In the genomic region with DNA sequence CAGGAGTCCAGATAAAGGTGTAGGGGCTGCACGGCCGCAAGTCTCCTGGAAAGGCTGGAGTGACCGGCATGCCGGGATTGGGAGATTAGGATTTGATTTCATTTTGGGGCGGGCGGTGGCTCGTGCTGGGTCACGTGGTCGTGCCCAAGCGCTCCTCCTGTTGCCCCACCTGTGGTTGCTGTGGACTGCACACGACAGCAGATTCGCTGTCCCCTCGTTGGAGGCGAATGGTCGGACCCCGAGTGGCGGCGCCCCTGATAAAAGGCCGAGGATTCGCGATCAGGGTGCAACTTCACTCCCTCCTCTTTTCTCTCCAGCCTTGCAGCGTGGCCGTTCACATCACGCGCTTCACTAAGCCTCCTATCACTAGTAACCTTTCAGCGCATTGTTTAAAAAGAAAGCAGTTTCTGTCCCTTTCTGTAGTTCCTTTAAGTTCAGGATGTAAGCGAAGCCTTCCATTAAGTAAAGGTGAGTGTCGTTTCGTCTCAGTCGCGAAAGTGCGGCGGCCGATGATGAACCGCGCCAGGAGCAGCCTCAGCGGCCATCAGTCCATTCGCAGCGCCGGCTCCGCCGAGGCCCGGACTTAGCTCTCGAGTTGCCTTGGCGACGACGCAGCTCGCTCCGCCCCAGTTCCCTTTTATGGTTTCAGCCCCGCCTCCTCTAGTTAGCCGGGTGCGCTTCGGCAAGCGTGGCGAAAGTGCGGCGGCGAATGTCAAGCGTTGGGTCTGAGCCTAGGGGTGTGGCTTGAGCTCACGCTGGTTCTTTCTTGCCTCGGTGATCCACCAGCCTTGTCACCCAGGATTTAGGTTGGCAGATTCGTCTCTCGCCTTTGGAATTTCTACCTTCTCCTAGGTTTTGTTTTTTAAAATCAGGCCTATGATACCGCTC, we compare ENCODE assay signal across 8 cellular contexts. TPM values are rescaled to one million over a fixed set of nuclear protein-coding genes. Genes with fewer than 3 reads are reported as not detected.
DNase-seq lines count a peak whose midpoint lies in the region; ATAC-seq, FAIRE-seq and TF ChIP-seq lines count a peak whose summit lies in the region.

No MANE protein-coding gene starts in this region.

- H3K4me3 ChIP-seq in spleen = peak overlapping the region; percentile 75 to 100 (median 90)

- ATAC-seq in GM18511 (IDR thresholded peaks at IDR 0.05; ENCODE audit: unreplicated experiment) = peak; percentile 69
- peak; percentile 49 for ATAC-seq in HG02973 (IDR thresholded peaks at IDR 0.05; ENCODE audit: unreplicated experiment)
- no peak for ATAC-seq in HG03025 (IDR thresholded peaks at IDR 0.05; ENCODE audit: low FRiP score, unreplicated experiment)

- peaks cover 21 to 93% (median 57%) of the 10 kb centered on the region in 6 donors for H3K4me1 ChIP-seq in spleen

- intact Hi-C loops in spleen (cut with DNase I; ENCODE audit: low total_unique reads) = no loop called here

- 24 to 32% (median 26%) methylated on average over 63 to 64 of the region's 64 CpGs for WGBS in spleen, 5 donors

- no peaks in the 10 kb centered on the region for H3K27me3 ChIP-seq in spleen (replicated peaks in 1 of 7)

- peak in 3 of 11 experiments; percentile 16 to 37 (median 21) for TF ChIP-seq CTCF in spleen (IDR thresholded peaks at IDR 0.05 in 8 of 11, conservative IDR thresholded peaks at IDR 0.05 in 3 of 11)

- FAIRE-seq in islet of Langerhans (lab: Jason Lieb, UNC) = peak; percentile 98

- H3K36me3 ChIP-seq in spleen = peaks cover 0 to 45% (median 10%) of the 10 kb centered on the region in 6 donors

- TF ChIP-seq POLR2A in spleen (IDR thresholded peaks at IDR 0.05) = no peak

- DNase-seq in NCI-H2171 treated with DMSO at 0.1 percent for 48 hours (lab: John Stamatoyannopoulos, UW) (peak; percentile 98), cerebellar nuclear complex (lab: John Stamatoyannopoulos, UW) (peak; percentile 88 to 95), spleen (peak; percentile 99)
- DNase-seq in activated CD4-positive, CD25-positive, alpha-beta regulatory T cell treated with anti-CD3 and anti-CD28 coated beads, Interleukin-2, amount 50 U/mL, for 72 hours = peak; percentile 99

- H3K9me3 ChIP-seq in spleen = no peaks in the 10 kb centered on the region

- peak overlapping the region; percentile 85 to 92 (median 88) for H3K27ac ChIP-seq in spleen

RNA-seq across cellular contexts. Expression of a gene that starts 1.7 kb away (rescaled TPM):
- total RNA-seq in spleen = 10 to 100 TPM; 16.2 to 27.1 (median 19.6) TPM
- polyA plus RNA-seq in spleen = 10 to 100 TPM; 14.3 to 36.7 (median 20.3) TPM

RNA-seq across cellular contexts. Expression of a gene that starts 12.2 kb away (rescaled TPM):
- total RNA-seq in spleen = 10 to 100 TPM; 19.6 to 33.4 (median 23.1) TPM
- polyA plus RNA-seq in spleen = 10 to 100 TPM; 43.6 to 51.1 (median 49.7) TPM

RNA-seq across cellular contexts. Expression of a gene that starts 15.0 kb away (rescaled TPM):
- 1 to 10 TPM; 3.9 to 7.5 (median 6.4) TPM for total RNA-seq in spleen
- 10 to 100 TPM in 1 of 3 donors, 1 to 10 TPM in 2; 7.3 to 11.9 (median 8.8) TPM for polyA plus RNA-seq in spleen

RNA-seq across cellular contexts. Expression of a gene that starts 52.4 kb away (rescaled TPM):
- 100 to 1,000 TPM in 6 of 7 donors, 10 to 100 TPM in 1; 97.6 to 153 (median 143) TPM for total RNA-seq in spleen
- 100 to 1,000 TPM in 2 of 3 donors, 10 to 100 TPM in 1; 61.3 to 215 (median 191) TPM for polyA plus RNA-seq in spleen
